37 cellular contexts compared by ENCODE assay signal in the genomic region with DNA sequence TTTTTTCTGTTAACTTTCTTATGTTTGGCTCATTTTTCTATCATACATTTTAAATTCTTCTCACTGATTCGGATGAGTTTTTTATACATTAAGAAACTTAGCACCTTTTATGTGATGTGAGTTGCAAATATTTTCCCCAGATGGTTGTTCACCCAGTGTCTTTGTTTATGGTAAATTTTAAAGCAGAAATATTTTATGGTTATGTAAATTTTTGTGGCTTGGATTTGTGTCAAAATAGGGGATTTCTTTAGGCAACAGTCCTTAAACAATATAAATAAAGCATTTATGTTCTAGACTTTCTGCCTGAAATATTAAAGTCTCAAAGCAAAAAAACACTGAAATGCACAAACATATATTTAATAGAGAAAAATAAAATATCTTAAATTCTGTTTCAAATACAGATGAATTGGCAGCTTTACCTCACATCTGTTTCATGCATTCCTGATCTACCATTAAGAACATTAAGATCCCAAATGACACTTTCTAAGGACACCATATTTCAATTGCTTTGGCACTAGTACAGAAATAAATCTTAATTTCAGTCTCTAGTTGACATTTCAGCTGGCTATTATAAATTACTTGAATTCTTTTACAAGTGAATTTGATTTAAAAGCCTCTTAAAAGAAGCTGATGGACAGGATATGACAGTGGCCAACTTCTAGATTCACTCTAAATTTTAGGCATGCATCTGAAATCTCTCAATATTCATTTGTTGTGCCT.
"Had no signal": no experiment of that assay in that cellular context is flagged by ENCODE, and none has a peak within 500 bp of the region (broad histone marks: within the 10 kb centered on the region; RNA-seq: fewer than 3 reads in every experiment).

No MANE protein-coding gene starts in this region.

- H3K27me3 ChIP-seq: adrenal gland, breast epithelium, cardiac muscle cell, dorsolateral prefrontal cortex, esophagus squamous epithelium had no signal

- H3K4me3 ChIP-seq: adrenal gland, breast epithelium, cardiac muscle cell, coronary artery, dorsolateral prefrontal cortex, esophagus squamous epithelium had no signal

- H3K36me3 ChIP-seq: adrenal gland, breast epithelium, cardiac muscle cell, esophagus squamous epithelium had no signal

- H3K27me3 Mint-ChIP-seq: activated CD4-positive, alpha-beta memory T cell treated with anti-CD3 and anti-CD28 coated beads for 36 hours; activated CD4-positive, alpha-beta T cell treated with anti-CD3 and anti-CD28 coated beads for 36 hours; activated CD4-positive, alpha-beta T cell treated with anti-CD3 and anti-CD28 coated beads, Interleukin-2, amount 10 ng/mL, durations not matched to agents 24 days and 14 days; activated CD8-positive, alpha-beta memory T cell treated with anti-CD3 and anti-CD28 coated beads, Interleukin-2, amount 10 ng/mL, durations not matched to agents 7 days and 5 days; activated naive CD4-positive, alpha-beta T cell treated with anti-CD3 and anti-CD28 coated beads, Interleukin-2, amount 50 U/mL, for 24 hours; activated naive CD8-positive, alpha-beta T cell treated with anti-CD3 and anti-CD28 coated beads, Interleukin-2, amount 50 U/mL, for 24 hours; dendritic cell treated with granulocyte-macrophage colony-stimulating factor and Interleukin-4, amounts not matched to agents 40 ng/mL and 50 ng/mL, for 4 days; effector memory CD8-positive, alpha-beta T cell had no signal

- H3K9me3 Mint-ChIP-seq: activated CD4-positive, alpha-beta T cell treated with anti-CD3 and anti-CD28 coated beads, Interleukin-2, amount 10 ng/mL, durations not matched to agents 24 days and 14 days; activated naive CD4-positive, alpha-beta T cell treated with anti-CD3 and anti-CD28 coated beads for 36 hours; activated naive CD8-positive, alpha-beta T cell treated with anti-CD3 and anti-CD28 coated beads for 36 hours; activated naive CD8-positive, alpha-beta T cell treated with anti-CD3 and anti-CD28 coated beads, Interleukin-2, amount 50 U/mL, for 24 hours; activated T-helper 1 cell treated with anti-CD3 and anti-CD28 coated beads, Interleukin-12 subunit alpha, Interleukin-12 subunit beta, Interleukin-2, Interleukin-4 antibody, amounts not matched to agents 30 ng/mL and 10 ng/mL and 1 ng/mL, durations not matched to agents 14 hours and 24 hours and 36 hours; activated T-helper 2 cell treated with anti-CD3 and anti-CD28 coated beads, Interferon-gamma antibody, Interleukin-2, Interleukin-4, amounts not matched to agents 10 μg/mL and 5 μg/mL and 100 μg/mL, durations not matched to agents 14 hours and 24 hours and 36 hours; dendritic cell treated with granulocyte-macrophage colony-stimulating factor and Interleukin-4, amounts not matched to agents 40 ng/mL and 50 ng/mL, for 4 days; effector memory CD8-positive, alpha-beta T cell had no signal

- H3K4me3 Mint-ChIP-seq: activated CD4-positive, alpha-beta memory T cell treated with anti-CD3 and anti-CD28 coated beads for 36 hours; activated CD4-positive, alpha-beta T cell treated with anti-CD3 and anti-CD28 coated beads for 36 hours; activated CD4-positive, alpha-beta T cell treated with anti-CD3 and anti-CD28 coated beads, Interleukin-2, amount 10 ng/mL, durations not matched to agents 24 days and 14 days; activated CD8-positive, alpha-beta memory T cell treated with anti-CD3 and anti-CD28 coated beads, Interleukin-2, amount 10 ng/mL, durations not matched to agents 7 days and 5 days; activated CD8-positive, alpha-beta T cell treated with anti-CD3 and anti-CD28 coated beads, Interleukin-2, amount 10 ng/mL, durations not matched to agents 7 days and 5 days; activated naive CD4-positive, alpha-beta T cell treated with anti-CD3 and anti-CD28 coated beads for 36 hours; activated naive CD4-positive, alpha-beta T cell treated with anti-CD3 and anti-CD28 coated beads, Interleukin-2, amount 50 U/mL, for 24 hours; activated naive CD8-positive, alpha-beta T cell treated with anti-CD3 and anti-CD28 coated beads for 36 hours; activated naive CD8-positive, alpha-beta T cell treated with anti-CD3 and anti-CD28 coated beads, Interleukin-2, amount 50 U/mL, for 24 hours; activated T-helper 1 cell treated with anti-CD3 and anti-CD28 coated beads, Interleukin-12 subunit alpha, Interleukin-12 subunit beta, Interleukin-2, Interleukin-4 antibody, amounts not matched to agents 30 ng/mL and 10 ng/mL and 1 ng/mL, durations not matched to agents 14 hours and 24 hours and 36 hours; brain; dendritic cell treated with granulocyte-macrophage colony-stimulating factor and Interleukin-4, amounts not matched to agents 40 ng/mL and 50 ng/mL, for 4 days; effector memory CD8-positive, alpha-beta T cell had no signal

- DNase-seq: activated CD4-positive, alpha-beta memory T cell treated with anti-CD3 and anti-CD28 coated beads for 36 hours; activated CD4-positive, alpha-beta T cell treated with anti-CD3 and anti-CD28 coated beads for 36 hours; activated CD4-positive, alpha-beta T cell treated with anti-CD3 and anti-CD28 coated beads, Interleukin-2, amount 10 ng/mL, durations not matched to agents 24 days and 14 days; activated CD4-positive, CD25-positive, alpha-beta regulatory T cell; activated CD4-positive, CD25-positive, alpha-beta regulatory T cell treated with anti-CD3 and anti-CD28 coated beads, Interleukin-2, amount 50 U/mL, for 72 hours; activated CD8-positive, alpha-beta memory T cell treated with anti-CD3 and anti-CD28 coated beads, Interleukin-2, amount 10 ng/mL, durations not matched to agents 7 days and 5 days; activated CD8-positive, alpha-beta memory T cell treated with anti-CD3 and anti-CD28 coated beads, Interleukin-2, amount 50 U/mL, for 4 hours; activated CD8-positive, alpha-beta T cell treated with anti-CD3 and anti-CD28 coated beads, Interleukin-2, amount 10 ng/mL, durations not matched to agents 7 days and 5 days; activated effector memory CD4-positive, alpha-beta T cell treated with anti-CD3 and anti-CD28 coated beads, Interleukin-2, amount 50 U/mL, for 16 hours; activated naive CD4-positive, alpha-beta T cell treated with anti-CD3 and anti-CD28 coated beads for 36 hours; activated naive CD8-positive, alpha-beta T cell treated with anti-CD3 and anti-CD28 coated beads for 36 hours; activated naive CD8-positive, alpha-beta T cell treated with anti-CD3 and anti-CD28 coated beads, Interleukin-2, amount 50 U/mL, for 24 hours; activated T-cell treated with anti-CD3 and anti-CD28 coated beads, Interleukin-2, amount 50 U/mL, for 1 hour; activated T-cell treated with anti-CD3 and anti-CD28 coated beads, Interleukin-2, amount 50 U/mL, for 48 hours; adrenal gland; amygdala; aorta; central memory CD4-positive, alpha-beta T cell; cerebellar nuclear complex; dorsolateral prefrontal cortex; effector CD4-positive, alpha-beta T cell; effector memory CD8-positive, alpha-beta T cell; esophagus squamous epithelium; foreskin fibroblast; head of caudate nucleus; T-helper 2 cell had no signal

- H3K36me3 Mint-ChIP-seq: activated CD4-positive, alpha-beta memory T cell treated with anti-CD3 and anti-CD28 coated beads for 36 hours; activated CD8-positive, alpha-beta memory T cell treated with anti-CD3 and anti-CD28 coated beads, Interleukin-2, amount 10 ng/mL, durations not matched to agents 7 days and 5 days; activated naive CD4-positive, alpha-beta T cell treated with anti-CD3 and anti-CD28 coated beads, Interleukin-2, amount 50 U/mL, for 24 hours; activated naive CD8-positive, alpha-beta T cell treated with anti-CD3 and anti-CD28 coated beads for 36 hours; brain had no signal

- H3K27ac Mint-ChIP-seq: activated CD4-positive, alpha-beta memory T cell treated with anti-CD3 and anti-CD28 coated beads for 36 hours; activated CD4-positive, alpha-beta T cell treated with anti-CD3 and anti-CD28 coated beads for 36 hours; activated CD4-positive, alpha-beta T cell treated with anti-CD3 and anti-CD28 coated beads, Interleukin-2, amount 10 ng/mL, durations not matched to agents 24 days and 14 days; activated CD8-positive, alpha-beta memory T cell treated with anti-CD3 and anti-CD28 coated beads, Interleukin-2, amount 10 ng/mL, durations not matched to agents 7 days and 5 days; activated CD8-positive, alpha-beta T cell treated with anti-CD3 and anti-CD28 coated beads, Interleukin-2, amount 10 ng/mL, durations not matched to agents 7 days and 5 days; activated naive CD4-positive, alpha-beta T cell treated with anti-CD3 and anti-CD28 coated beads for 36 hours; activated naive CD4-positive, alpha-beta T cell treated with anti-CD3 and anti-CD28 coated beads, Interleukin-2, amount 50 U/mL, for 24 hours; activated naive CD8-positive, alpha-beta T cell treated with anti-CD3 and anti-CD28 coated beads for 36 hours; activated naive CD8-positive, alpha-beta T cell treated with anti-CD3 and anti-CD28 coated beads, Interleukin-2, amount 50 U/mL, for 24 hours; activated T-helper 1 cell treated with anti-CD3 and anti-CD28 coated beads, Interleukin-12 subunit alpha, Interleukin-12 subunit beta, Interleukin-2, Interleukin-4 antibody, amounts not matched to agents 30 ng/mL and 10 ng/mL and 1 ng/mL, durations not matched to agents 14 hours and 24 hours and 36 hours; activated T-helper 2 cell treated with anti-CD3 and anti-CD28 coated beads, Interferon-gamma antibody, Interleukin-2, Interleukin-4, amounts not matched to agents 10 μg/mL and 5 μg/mL and 100 μg/mL, durations not matched to agents 14 hours and 24 hours and 36 hours; brain; dendritic cell treated with granulocyte-macrophage colony-stimulating factor and Interleukin-4, amounts not matched to agents 40 ng/mL and 50 ng/mL, for 4 days; effector memory CD8-positive, alpha-beta T cell had no signal

- H3K9me3 ChIP-seq: adrenal gland, breast epithelium, esophagus squamous epithelium had no signal

- H3K4me1 Mint-ChIP-seq: activated CD4-positive, alpha-beta T cell treated with anti-CD3 and anti-CD28 coated beads for 36 hours; activated CD4-positive, alpha-beta T cell treated with anti-CD3 and anti-CD28 coated beads, Interleukin-2, amount 10 ng/mL, durations not matched to agents 24 days and 14 days; activated CD8-positive, alpha-beta memory T cell treated with anti-CD3 and anti-CD28 coated beads, Interleukin-2, amount 10 ng/mL, durations not matched to agents 7 days and 5 days; activated naive CD4-positive, alpha-beta T cell treated with anti-CD3 and anti-CD28 coated beads, Interleukin-2, amount 50 U/mL, for 24 hours; activated naive CD8-positive, alpha-beta T cell treated with anti-CD3 and anti-CD28 coated beads for 36 hours; activated naive CD8-positive, alpha-beta T cell treated with anti-CD3 and anti-CD28 coated beads, Interleukin-2, amount 50 U/mL, for 24 hours; brain had no signal

- FAIRE-seq: endothelial cell of umbilical vein, frontal cortex had no signal

- H3K4me1 ChIP-seq: adrenal gland, breast epithelium, esophagus squamous epithelium had no signal

- H3K27ac ChIP-seq: adrenal gland, breast epithelium, cardiac muscle cell, coronary artery, dorsolateral prefrontal cortex, epithelial cell of prostate, esophagus squamous epithelium had no signal
